Comparison of ENCODE assay signal across 8 cellular contexts in genomic region chr3:148077318-148077923, GRCh38.
A peak's percentile ranks its signal among the peaks of the same experiment; 100 is the strongest.
DNase-seq lines count a peak whose midpoint lies in the region; FAIRE-seq and TF ChIP-seq lines count a peak whose summit lies in the region.

No MANE protein-coding gene starts in this region.

- H2BK120ac ChIP-seq in H9 (ENCODE audit: low read depth, low read length, poor library complexity, severe bottlenecking), result no peak overlapping the region

- no peak overlapping the region for H3K27ac Mint-ChIP-seq in H9
- H3K27ac Mint-ChIP-seq in immature natural killer cell, result no peak overlapping the region

- H3K27ac ChIP-seq in H9 (ENCODE audit: insufficient read length, low read depth, low read length), result no peak overlapping the region
- H3K27ac ChIP-seq in hepatocyte, result no peak overlapping the region

- TF ChIP-seq CTCF in H9 (conservative IDR thresholded peaks at IDR 0.05), result peak; percentile 70
- TF ChIP-seq CTCF in hepatocyte (IDR thresholded peaks at IDR 0.05; ENCODE audit: poor library complexity), result peak; percentile 61

- H3K56ac ChIP-seq in H9 (ENCODE audit: insufficient read length, low read depth, low read length), result no peak overlapping the region

- no peak overlapping the region for H3K14ac ChIP-seq in H9 (ENCODE audit: insufficient read depth, low read length)

- no peak overlapping the region for H4K5ac ChIP-seq in H9 (ENCODE audit: insufficient read length, low read depth, low read length)

- H3K23ac ChIP-seq in H9 (ENCODE audit: insufficient read length, low read depth, low read length), result no peak overlapping the region

- H3K79me1 ChIP-seq in H9 (ENCODE audit: insufficient read depth, low read depth, low read length, poor library complexity, severe bottlenecking), result no peaks in the 10 kb centered on the region

- H3K36me3 Mint-ChIP-seq in H9 (ENCODE audit: insufficient read depth in 1 of 3, low read depth in 3 of 3), result no peaks in the 10 kb centered on the region
- H3K36me3 Mint-ChIP-seq in immature natural killer cell, result no peaks in the 10 kb centered on the region

- H2BK20ac ChIP-seq in H9 (ENCODE audit: low read depth, low read length, poor library complexity, severe bottlenecking), result no peak overlapping the region

- H3K4me2 ChIP-seq in H9 (ENCODE audit: insufficient read depth, insufficient read length, low read length) (no peak overlapping the region), hepatocyte (no peak overlapping the region)

- no peak overlapping the region for H2AK5ac ChIP-seq in H9 (ENCODE audit: insufficient read length, low read length)

- H3K4me3 ChIP-seq in hepatocyte, result no peak overlapping the region

- H3K36me3 ChIP-seq in hepatocyte (replicated peaks; ENCODE audit: insufficient read depth, low read depth), result no peaks in the 10 kb centered on the region

- H3K9me3 ChIP-seq in H9 (ENCODE audit: control insufficient read depth, low read depth, low read length) (no peaks in the 10 kb centered on the region), hepatocyte (ENCODE audit: low read depth) (no peaks in the 10 kb centered on the region)

- H3K4me1 ChIP-seq in H9 (ENCODE audit: insufficient read depth, low read length) (no peaks in the 10 kb centered on the region), hepatocyte (ENCODE audit: insufficient read depth) (no peaks in the 10 kb centered on the region)

- H3K23me2 ChIP-seq in H9 (ENCODE audit: insufficient read length, low read depth, low read length, poor library complexity, severe bottlenecking), result no peaks in the 10 kb centered on the region

- H2BK15ac ChIP-seq in H9 (ENCODE audit: low read depth, low read length), result no peak overlapping the region

- H3K9me3 Mint-ChIP-seq in H9 (no peaks in the 10 kb centered on the region), immature natural killer cell (peaks cover 0 to 12% (median 0%) of the 10 kb centered on the region in 6 donors)

- no peak overlapping the region for H3K4ac ChIP-seq in H9 (ENCODE audit: low read depth, low read length)

- H3K4me3 Mint-ChIP-seq in H9 (no peak overlapping the region), immature natural killer cell (no peak overlapping the region)

- DNase-seq in DMS53 (lab: John Stamatoyannopoulos, UW) (peak; percentile 52), H9 (no peak), RPMI7951 (ENCODE audit: low read depth) (peak; percentile 40), hepatocyte (ENCODE audit: low spot score) (peak; percentile 15), immature natural killer cell (no peak), NCI-H1048 (lab: John Stamatoyannopoulos, UW) (no peak), NCI-H2171 treated with DMSO at 0.1 percent for 48 hours (lab: John Stamatoyannopoulos, UW) (no peak), GM12892 (ENCODE audit: insufficient read length) (no peak)

- H2BK5ac ChIP-seq in H9 (ENCODE audit: insufficient read length, low read length), result no peak overlapping the region

- no peak overlapping the region for H4K91ac ChIP-seq in H9 (ENCODE audit: insufficient read length, low read depth, low read length)

- H2AFZ ChIP-seq in H9 (ENCODE audit: low read length) (no peak overlapping the region), hepatocyte (no peak overlapping the region)

- FAIRE-seq in GM12892 (lab: Jason Lieb, UNC), result no peak

- no peak overlapping the region for H4K8ac ChIP-seq in H9 (replicated peaks; ENCODE audit: insufficient read length, low read depth, low read length)

- H3K9me2 ChIP-seq in hepatocyte (replicated peaks; ENCODE audit: insufficient read depth), result no peaks in the 10 kb centered on the region

- peaks cover 6 to 8% of the 10 kb centered on the region in 2 experiments; a peak in 3 of 4 replicates for H3K4me1 Mint-ChIP-seq in H9
- no peaks in the 10 kb centered on the region for H3K4me1 Mint-ChIP-seq in immature natural killer cell

- WGBS in H9 (ENCODE audit: extremely low coverage, insufficient read length, low lambda C conversion rate), result no CpG with 5 or more reads among the region's 1 CpG
- WGBS in hepatocyte (ENCODE audit: low lambda C conversion rate, missing lambda C conversion rate), result 19% methylated on average over 1 of the region's 1 CpG

- H3K27me3 ChIP-seq in H9 (ENCODE audit: insufficient read depth, low read length) (no peaks in the 10 kb centered on the region), hepatocyte (no peaks in the 10 kb centered on the region)

- no peak overlapping the region for H3K9ac ChIP-seq in H9 (ENCODE audit: extremely low read depth, insufficient read length, low read length)

- no peak for TF ChIP-seq POLR2A in GM12892 (IDR thresholded peaks at IDR 0.05; ENCODE audit: low read depth, low read length)

- H2BK12ac ChIP-seq in H9 (ENCODE audit: insufficient read length, low read depth, low read length), result no peak overlapping the region

- H3K79me2 ChIP-seq in H9 (ENCODE audit: insufficient read depth, low read length) (no peaks in the 10 kb centered on the region), hepatocyte (no peaks in the 10 kb centered on the region)

- H3K27me3 Mint-ChIP-seq in H9 (ENCODE audit: low read depth) (no peaks in the 10 kb centered on the region), immature natural killer cell (ENCODE audit: low read depth in 3 of 3) (no peaks in the 10 kb centered on the region)

- H3K18ac ChIP-seq in H9 (ENCODE audit: insufficient read length, low read depth, low read length), result no peak overlapping the region

- no peak overlapping the region for H3T11ph ChIP-seq in H9 (ENCODE audit: low read length)

- no peaks in the 10 kb centered on the region for H4K20me1 ChIP-seq in H9 (ENCODE audit: control insufficient read depth, insufficient read depth, insufficient read length)
- H4K20me1 ChIP-seq in hepatocyte (ENCODE audit: insufficient read depth, poor library complexity, severe bottlenecking), result no peaks in the 10 kb centered on the region

Comparison
In these comparisons a context has a peak if more than half of its experiments do, and no peak if none do; other contexts are left out.
1. DNase-seq: peak in DMS53 (single experiment), RPMI7951 (single experiment) and hepatocyte (single experiment); none in H9 (single experiment), immature natural killer cell (0 of 3), NCI-H1048 (single experiment), NCI-H2171 treated with DMSO at 0.1 percent for 48 hours (single experiment) and GM12892 (single experiment).